ENCODE assay signal across 16 cellular contexts in genomic region chr10:61263561-61263960, GRCh38.
"Had no signal": no experiment of that assay in that cellular context is flagged by ENCODE, and none has a peak within 500 bp of the region (broad histone marks: within the 10 kb centered on the region; RNA-seq: fewer than 3 reads in every experiment).

No MANE protein-coding gene starts in this region.

- H3K4me3 ChIP-seq: heart left ventricle, lung, right atrium auricular region, sigmoid colon, skin epidermis had no signal

- H3K27ac Mint-ChIP-seq: naive B cell had no signal

- H3K9me3 Mint-ChIP-seq: nephron, type B pancreatic cell had no signal

- H3K36me3 ChIP-seq: heart left ventricle, right atrium auricular region, sigmoid colon had no signal

- H3K36me3 Mint-ChIP-seq: type B pancreatic cell had no signal

- H3K4me1 ChIP-seq: heart left ventricle, right atrium auricular region, sigmoid colon had no signal

- H3K4me1 Mint-ChIP-seq: naive B cell, nephron had no signal

- H3K4me3 Mint-ChIP-seq: naive B cell, nephron, type B pancreatic cell had no signal

- H3K9me3 ChIP-seq: heart left ventricle, right atrium auricular region had no signal

- H3K27me3 Mint-ChIP-seq: type B pancreatic cell had no signal

- DNase-seq: dermis blood vessel endothelial cell; erythroblast; heart left ventricle; hippocampal formation; left colon; left ventricle myocardium superior; mesendoderm; naive B cell; sigmoid colon; stimulated activated CD4-positive, alpha-beta T cell treated with anti-CD3 and anti-CD28 coated beads, Interleukin-12 subunit alpha, Interleukin-12 subunit beta, amount 100 ng/mL, for 4 hours; stimulated activated naive CD4-positive, alpha-beta T cell had no signal

- ATAC-seq: heart left ventricle, left colon, left ventricle myocardium superior had no signal

- H3K27me3 ChIP-seq: heart left ventricle, right atrium auricular region, sigmoid colon had no signal
